In genomic region chr17:74484066-74484465, GRCh38 we compare ENCODE assay signal across 22 cellular contexts. TPM values are rescaled to one million over a fixed set of nuclear protein-coding genes. Genes with fewer than 3 reads are reported as not detected.
DNase-seq lines count a peak whose midpoint lies in the region; ATAC-seq and TF ChIP-seq lines count a peak whose summit lies in the region.
"Had no signal": no experiment of that assay in that cellular context is flagged by ENCODE, and none has a peak within 500 bp of the region (broad histone marks: within the 10 kb centered on the region; RNA-seq: fewer than 3 reads in every experiment).

No MANE protein-coding gene starts in this region.

- H3K4me1 ChIP-seq in endodermal cell (ENCODE audit: control insufficient read depth, insufficient read depth, low read length): no peaks in the 10 kb centered on the region
- H3K4me1 ChIP-seq: SJCRH30 had no signal

- peaks cover 16% of the 10 kb centered on the region for H3K9me3 Mint-ChIP-seq in endodermal cell
- H3K9me3 Mint-ChIP-seq in natural killer cell treated with Interleukin-12 subunit alpha and Interleukin-12 subunit beta and Interleukin-15 and Interleukin-18, amount 100 ng/mL, for 72 hours: peaks cover 1% of the 10 kb centered on the region
- H3K9me3 Mint-ChIP-seq in activated T-cell treated with anti-CD3 and anti-CD28 coated beads, Interleukin-2, amount 50 U/mL, for 72 hours: peaks cover 0 to 1% of the 10 kb centered on the region in 2 donors

- H3K27ac Mint-ChIP-seq in endodermal cell: no peak overlapping the region
- peak overlapping the region; percentile 61 to 95 for H3K27ac Mint-ChIP-seq in natural killer cell treated with Interleukin-12 subunit alpha and Interleukin-12 subunit beta and Interleukin-15 and Interleukin-18, amount 100 ng/mL, for 72 hours
- H3K27ac Mint-ChIP-seq in activated T-cell treated with anti-CD3 and anti-CD28 coated beads, Interleukin-2, amount 50 U/mL, for 72 hours: no peak overlapping the region
- H3K27ac Mint-ChIP-seq: B cell, GM23338 had no signal

- DNase-seq in cardiac septum (ENCODE audit: low spot score) (peak; percentile 60), left ventricle myocardium superior (no peak), endodermal cell (peak; percentile 48), head of caudate nucleus (no peak), SHP77 (lab: John Stamatoyannopoulos, UW) (no peak)
- DNase-seq in natural killer cell treated with Interleukin-12 subunit alpha and Interleukin-12 subunit beta and Interleukin-15 and Interleukin-18, amount 100 ng/mL, for 72 hours (ENCODE audit: low spot score): no peak
- no peak for DNase-seq in activated T-cell treated with anti-CD3 and anti-CD28 coated beads, Interleukin-2, amount 50 U/mL, for 72 hours
- DNase-seq: GDM1; IMR-90; NCI-H1105; NCI-H146; NCI-H2029 treated with DMSO at 0.1 percent for 48 hours; NCI-H226; NCI-H524; NCI-H774; NK-92 treated with Interleukin-12 subunit alpha and Interleukin-12 subunit beta, amount 100 ng/mL, for 24 hours; SJCRH30 had no signal

- 66 to 76% methylated on average over 3 to 9 of the region's 9 CpGs for WGBS in endodermal cell (ENCODE audit: insufficient coverage in 1 of 2, insufficient read length in 1 of 2), 2 experiments

- no peak overlapping the region for H3K9ac ChIP-seq in endodermal cell (ENCODE audit: extremely low read depth, low read length, poor library complexity, severe bottlenecking)
- H3K9ac ChIP-seq: KMS-11 had no signal

- H3K27ac ChIP-seq in endodermal cell (ENCODE audit: low read depth, low read length): no peak overlapping the region
- H3K27ac ChIP-seq: KMS-11, Peyer's patch, SJCRH30 had no signal

- H3K36me3 ChIP-seq in endodermal cell (ENCODE audit: control insufficient read depth, insufficient read depth, low read length): no peaks in the 10 kb centered on the region
- H3K36me3 ChIP-seq: Peyer's patch, SJCRH30 had no signal

- peaks cover 6% of the 10 kb centered on the region for H3K4me1 Mint-ChIP-seq in endodermal cell
- peaks cover 43 to 45% of the 10 kb centered on the region in 2 donors for H3K4me1 Mint-ChIP-seq in natural killer cell treated with Interleukin-12 subunit alpha and Interleukin-12 subunit beta and Interleukin-15 and Interleukin-18, amount 100 ng/mL, for 72 hours (ENCODE audit: low read depth in 2 of 2)
- H3K4me1 Mint-ChIP-seq in activated T-cell treated with anti-CD3 and anti-CD28 coated beads, Interleukin-2, amount 50 U/mL, for 72 hours (ENCODE audit: low read depth): peaks cover 20% of the 10 kb centered on the region
- H3K4me1 Mint-ChIP-seq: GM23338 had no signal

- no peaks in the 10 kb centered on the region for H3K9me3 ChIP-seq in endodermal cell (ENCODE audit: control insufficient read depth, low read length)
- H3K9me3 ChIP-seq: Peyer's patch, SJCRH30 had no signal

- no peak overlapping the region for H3K4me3 ChIP-seq in endodermal cell (ENCODE audit: low read length)
- H3K4me3 ChIP-seq: GM23338, Peyer's patch, SJCRH30 had no signal

- intact Hi-C loops in cardiac septum (cut with DNase I): no loop called here
- intact Hi-C loops in left ventricle myocardium superior (cut with micrococcal nuclease): no loop called here
- intact Hi-C loops in head of caudate nucleus (cut with DNase I): no loop called here

- no peak for TF ChIP-seq CTCF in endodermal cell (conservative IDR thresholded peaks at IDR 0.05)

- no peaks in the 10 kb centered on the region for H3K27me3 ChIP-seq in endodermal cell (ENCODE audit: control insufficient read depth, insufficient read depth, low read length, poor library complexity, severe bottlenecking)
- H3K27me3 ChIP-seq: Peyer's patch had no signal

- no peak overlapping the region for H3K4me3 Mint-ChIP-seq in endodermal cell
- H3K4me3 Mint-ChIP-seq in natural killer cell treated with Interleukin-12 subunit alpha and Interleukin-12 subunit beta and Interleukin-15 and Interleukin-18, amount 100 ng/mL, for 72 hours: no peak overlapping the region
- H3K4me3 Mint-ChIP-seq in activated T-cell treated with anti-CD3 and anti-CD28 coated beads, Interleukin-2, amount 50 U/mL, for 72 hours: no peak overlapping the region
- H3K4me3 Mint-ChIP-seq: B cell, CD14-positive monocyte, GM23338 had no signal

- peaks cover 29% of the 10 kb centered on the region for H3K27me3 Mint-ChIP-seq in endodermal cell (ENCODE audit: insufficient read depth)
- no peaks in the 10 kb centered on the region for H3K27me3 Mint-ChIP-seq in natural killer cell treated with Interleukin-12 subunit alpha and Interleukin-12 subunit beta and Interleukin-15 and Interleukin-18, amount 100 ng/mL, for 72 hours
- no peaks in the 10 kb centered on the region for H3K27me3 Mint-ChIP-seq in activated T-cell treated with anti-CD3 and anti-CD28 coated beads, Interleukin-2, amount 50 U/mL, for 72 hours (ENCODE audit: low read depth)
- H3K27me3 Mint-ChIP-seq: B cell had no signal

- H3K36me3 Mint-ChIP-seq in endodermal cell (ENCODE audit: low read depth): no peaks in the 10 kb centered on the region
- peaks cover 8% of the 10 kb centered on the region for H3K36me3 Mint-ChIP-seq in natural killer cell treated with Interleukin-12 subunit alpha and Interleukin-12 subunit beta and Interleukin-15 and Interleukin-18, amount 100 ng/mL, for 72 hours
- peaks cover 0 to 1% of the 10 kb centered on the region in 2 donors for H3K36me3 Mint-ChIP-seq in activated T-cell treated with anti-CD3 and anti-CD28 coated beads, Interleukin-2, amount 50 U/mL, for 72 hours (ENCODE audit: insufficient read depth in 2 of 2)

- ATAC-seq in left ventricle myocardium superior: no peak
- no peak for ATAC-seq in natural killer cell treated with Interleukin-12 subunit alpha and Interleukin-12 subunit beta and Interleukin-15 and Interleukin-18, amount 100 ng/mL, for 72 hours
- ATAC-seq in activated T-cell treated with anti-CD3 and anti-CD28 coated beads, Interleukin-2, amount 50 U/mL, for 72 hours (replicated peaks in 1 of 2): no peak
- ATAC-seq: GM23338 had no signal

RNA-seq across cellular contexts. Expression of gene CD300A, which starts 17.6 kb away (rescaled TPM):
- total RNA-seq in cardiac septum (2.6 TPM), left ventricle myocardium superior (1.9 TPM), endodermal cell (not detected)
- polyA plus RNA-seq in endodermal cell (2013, experiment 1 of 2): not detected
- not detected for polyA plus RNA-seq in endodermal cell (2013, experiment 2 of 2)
- 10 to 100 TPM; 17.6 to 43.7 TPM for total RNA-seq in natural killer cell treated with Interleukin-12 subunit alpha and Interleukin-12 subunit beta and Interleukin-15 and Interleukin-18, amount 100 ng/mL, for 72 hours
- 1 to 10 TPM; 3.9 to 7.2 TPM for total RNA-seq in activated T-cell treated with anti-CD3 and anti-CD28 coated beads, Interleukin-2, amount 50 U/mL, for 72 hours
- total RNA-seq: IMR-90, SJCRH30 had no signal
- polyA plus RNA-seq: IMR-90 had no signal

RNA-seq across cellular contexts. Expression of gene CD300LB, which starts 47.2 kb away (rescaled TPM):
- total RNA-seq in cardiac septum (not detected), left ventricle myocardium superior (0.25 TPM), endodermal cell (not detected)
- not detected for polyA plus RNA-seq in endodermal cell (2013, experiment 1 of 2)
- polyA plus RNA-seq in endodermal cell (2013, experiment 2 of 2): not detected
- under 1 TPM; 0.17 to 0.39 TPM for total RNA-seq in natural killer cell treated with Interleukin-12 subunit alpha and Interleukin-12 subunit beta and Interleukin-15 and Interleukin-18, amount 100 ng/mL, for 72 hours
- total RNA-seq in activated T-cell treated with anti-CD3 and anti-CD28 coated beads, Interleukin-2, amount 50 U/mL, for 72 hours: not detected
- total RNA-seq: GM23338, IMR-90, Peyer's patch, SJCRH30 had no signal
- polyA plus RNA-seq: GM23338, IMR-90 had no signal

RNA-seq across cellular contexts. Expression of gene GPRC5C, which starts 52.2 kb away (rescaled TPM):
- total RNA-seq in cardiac septum (31.7 TPM), left ventricle myocardium superior (34.4 TPM), endodermal cell (10 to 100 TPM; 57.0 to 73.4 TPM)
- 24.5 TPM for polyA plus RNA-seq in endodermal cell (2013, experiment 1 of 2)
- 23.3 TPM for polyA plus RNA-seq in endodermal cell (2013, experiment 2 of 2)
- total RNA-seq in natural killer cell treated with Interleukin-12 subunit alpha and Interleukin-12 subunit beta and Interleukin-15 and Interleukin-18, amount 100 ng/mL, for 72 hours: under 1 TPM in 1 of 2 donors, not detected in 1; 0.25 TPM
- total RNA-seq in activated T-cell treated with anti-CD3 and anti-CD28 coated beads, Interleukin-2, amount 50 U/mL, for 72 hours: 1 to 10 TPM; 1.3 to 2.3 TPM
- total RNA-seq: IMR-90, SJCRH30 had no signal
- polyA plus RNA-seq: IMR-90 had no signal

Comparison
In these comparisons a context has a peak if more than half of its experiments do, and no peak if none do; other contexts are left out.
1. DNase-seq: peak in cardiac septum (single experiment) and endodermal cell (single experiment); none in left ventricle myocardium superior (single experiment), natural killer cell treated with Interleukin-12 subunit alpha and Interleukin-12 subunit beta and Interleukin-15 and Interleukin-18, amount 100 ng/mL, for 72 hours (single experiment), head of caudate nucleus (0 of 42), SHP77 (0 of 2) and activated T-cell treated with anti-CD3 and anti-CD28 coated beads, Interleukin-2, amount 50 U/mL, for 72 hours (0 of 2).
2. H3K27ac Mint-ChIP-seq: peak in natural killer cell treated with Interleukin-12 subunit alpha and Interleukin-12 subunit beta and Interleukin-15 and Interleukin-18, amount 100 ng/mL, for 72 hours (2 of 2); none in endodermal cell (single experiment) and activated T-cell treated with anti-CD3 and anti-CD28 coated beads, Interleukin-2, amount 50 U/mL, for 72 hours (single experiment).